1 cellular context compared by ENCODE assay signal in genomic region chr1:186099362-186100064, GRCh38.
TF ChIP-seq lines count a peak whose summit lies in the region.

No MANE protein-coding gene starts in this region.

TF ChIP-seq in GM12878, 131 proteins besides CTCF, POLR2A, EP300 and RAD21 (continued from another document):
- TF ChIP-seq ZNF687 (IDR thresholded peaks at IDR 0.05) (no peak), EED (IDR thresholded peaks at IDR 0.05; ENCODE audit: low read depth) (no peak), ATF2 (IDR thresholded peaks at IDR 0.05; ENCODE audit: low read length) (no peak), TCF7 (IDR thresholded peaks at IDR 0.05; ENCODE audit: borderline replicate concordance) (no peak), MEF2B (IDR thresholded peaks at IDR 0.05; ENCODE audit: partially characterized antibody, poor library complexity, severe bottlenecking) (no peak), SP1 (IDR thresholded peaks at IDR 0.05; ENCODE audit: low read depth, low read length) (no peak)
